12 cellular contexts compared by ENCODE assay signal in the genomic region with DNA sequence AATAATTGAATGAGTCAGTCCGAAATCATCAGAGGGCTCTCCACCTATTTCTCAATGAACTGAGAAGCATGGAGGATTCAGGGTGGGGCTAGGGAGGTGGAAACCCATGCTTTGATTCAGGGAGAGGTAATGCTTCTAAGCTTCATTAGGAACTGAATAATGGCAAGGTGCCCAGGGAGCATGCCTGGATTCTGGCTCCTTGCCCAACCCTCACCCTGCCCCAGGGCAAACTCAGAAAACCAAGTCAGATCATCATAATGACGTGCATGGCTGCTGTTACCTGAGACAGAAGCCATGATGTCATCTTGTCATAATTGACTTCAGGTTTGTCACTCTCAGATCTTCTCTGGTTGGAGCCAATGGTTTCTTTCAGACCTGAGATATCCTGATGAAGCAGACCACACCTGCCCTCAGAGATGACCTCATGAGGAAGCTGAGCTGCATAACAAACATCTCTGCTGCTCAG.
DNase-seq lines count a peak whose midpoint lies in the region; ATAC-seq, FAIRE-seq and TF ChIP-seq lines count a peak whose summit lies in the region.
"Had no signal": no experiment of that assay in that cellular context is flagged by ENCODE, and none has a peak within 500 bp of the region (broad histone marks: within the 10 kb centered on the region; RNA-seq: fewer than 3 reads in every experiment).

No MANE protein-coding gene starts in this region.

- H3K9me3 ChIP-seq in MM.1S (replicated peaks; ENCODE audit: insufficient read depth, low read length) (no peaks in the 10 kb centered on the region), HepG2 (ENCODE audit: low read length) (no peaks in the 10 kb centered on the region)

- CTCF ChIA-PET in HepG2 (lab: Yijun Ruan, JAX; ENCODE audit: low intra/inter-chr PET ratio, low total read pairs) = no interaction called here

- no peak overlapping the region for H2AFZ ChIP-seq in MM.1S (ENCODE audit: low read length)
- H2AFZ ChIP-seq in HepG2 (ENCODE audit: low read length) = no peak overlapping the region

- H4K20me1 ChIP-seq in MM.1S (ENCODE audit: insufficient read depth, low read length) = no peaks in the 10 kb centered on the region
- no peaks in the 10 kb centered on the region for H4K20me1 ChIP-seq in HepG2 (ENCODE audit: insufficient read depth, low read length)

- H3K4me2 ChIP-seq in MM.1S (ENCODE audit: low read depth, low read length) (no peak overlapping the region), HepG2 (ENCODE audit: low read depth, low read length) (no peak overlapping the region)

- DNase-seq in DMS79 (lab: John Stamatoyannopoulos, UW) = peak; percentile 85
- peak; percentile 15 for DNase-seq in MM.1S
- DNase-seq in T1000 (lab: John Stamatoyannopoulos, UW) = peak; percentile 84
- DNase-seq in HepG2 (ENCODE audit: low spot score) = no peak
- DNase-seq in D341Med (ENCODE audit: low spot score) = no peak
- no peak for DNase-seq in progenitor cell of endocrine pancreas (ENCODE audit: low spot score, unreplicated experiment)
- DNase-seq: activated CD8-positive, alpha-beta memory T cell treated with anti-CD3 and anti-CD28 coated beads, Interleukin-2, amount 50 U/mL, for 4 hours had no signal

- peaks cover 2% of the 10 kb centered on the region for H3K4me1 Mint-ChIP-seq in progenitor cell of endocrine pancreas (ENCODE audit: low read depth)

- no peak for TF ChIP-seq POLR2A in HepG2 (IDR thresholded peaks at IDR 0.05; ENCODE audit: insufficient read depth in 1 of 2, low read depth in 2 of 2, low read length in 2 of 2)

- in situ Hi-C loops in HepG2 (cut with HindIII; ENCODE audit: extremely low pct_ligation_motif_present, low pct_unique_long_range_greater_than_20kb) = no loop called here

- BruUV-seq in HepG2 (replicated peaks; lab: Mats Ljungman, UMichigan) = no TSS peak

- H3K4me1 ChIP-seq in MM.1S (ENCODE audit: low read length) = peaks cover 15% of the 10 kb centered on the region
- no peaks in the 10 kb centered on the region for H3K4me1 ChIP-seq in HepG2 (ENCODE audit: insufficient read depth, low read length)

- H3K4me3 Mint-ChIP-seq in progenitor cell of endocrine pancreas (ENCODE audit: low read depth) = no peak overlapping the region
- H3K4me3 Mint-ChIP-seq: stimulated activated naive CD8-positive, alpha-beta T cell treated with anti-CD3 and anti-CD28 coated beads, Interleukin-15, Interleukin-2, amounts not matched to agents 100 ng/mL and 50 ng/mL, for 24 hours had no signal

- H3K36me3 ChIP-seq in MM.1S (replicated peaks; ENCODE audit: insufficient read depth, low read length) (no peaks in the 10 kb centered on the region), HepG2 (replicated peaks in 1 of 2; ENCODE audit: control insufficient read depth in 1 of 2, insufficient read depth in 2 of 2, low read length in 2 of 2) (no peaks in the 10 kb centered on the region)

- POLR2A ChIA-PET in HepG2 (lab: Yijun Ruan, JAX) = no interaction called here

- H3K4me3 ChIP-seq in MM.1S (ENCODE audit: low read length) (no peak overlapping the region), HepG2 (replicated peaks in 1 of 3; ENCODE audit: insufficient read depth in 1 of 3, low read depth in 2 of 3, low read length in 3 of 3) (no peak overlapping the region)

- no peaks in the 10 kb centered on the region for H3K79me2 ChIP-seq in MM.1S (ENCODE audit: low read length)
- no peaks in the 10 kb centered on the region for H3K79me2 ChIP-seq in HepG2 (ENCODE audit: insufficient read depth, low read length)

- H3F3A ChIP-seq in MM.1S (ENCODE audit: insufficient read depth, low read length) = no peaks in the 10 kb centered on the region

- H3K9me2 ChIP-seq in MM.1S (replicated peaks; ENCODE audit: insufficient read depth, low read length) = no peaks in the 10 kb centered on the region

- TF ChIP-seq CTCF in MM.1S (IDR thresholded peaks at IDR 0.05; ENCODE audit: low read length) (no peak), HepG2 (CRISPR knock-in tag; IDR thresholded peaks at IDR 0.05) (no peak), progenitor cell of endocrine pancreas (IDR thresholded peaks at IDR 0.05; ENCODE audit: unreplicated experiment) (no peak)

- no peaks in the 10 kb centered on the region for H3K27me3 Mint-ChIP-seq in progenitor cell of endocrine pancreas
- H3K27me3 Mint-ChIP-seq: stimulated activated naive CD8-positive, alpha-beta T cell treated with anti-CD3 and anti-CD28 coated beads, Interleukin-15, Interleukin-2, amounts not matched to agents 100 ng/mL and 50 ng/mL, for 24 hours had no signal

- H3K27me3 ChIP-seq in MM.1S (replicated peaks; ENCODE audit: insufficient read depth, low read length) (no peaks in the 10 kb centered on the region), HepG2 (ENCODE audit: control insufficient read depth in 1 of 2, insufficient read depth in 2 of 2, low read length in 2 of 2) (no peaks in the 10 kb centered on the region)

- H3K27ac ChIP-seq in MM.1S (ENCODE audit: low read length) = no peak overlapping the region
- H3K27ac ChIP-seq in HepG2 (ENCODE audit: extremely low read length, insufficient read depth, low read length) = no peak overlapping the region

- WGBS in HepG2 (ENCODE audit: low lambda C conversion rate) = 68% methylated on average over 2 of the region's 2 CpGs

- ATAC-seq in HepG2 = no peak
- ATAC-seq in GM19467 (IDR thresholded peaks at IDR 0.05; ENCODE audit: unreplicated experiment) = no peak
- no peak for ATAC-seq in GM18502 (IDR thresholded peaks at IDR 0.05; ENCODE audit: poor library complexity, unreplicated experiment)

- no peak for TF ChIP-seq RAD21 in HepG2 (CRISPR knock-in tag; IDR thresholded peaks at IDR 0.05)

- H3K9me3 Mint-ChIP-seq in progenitor cell of endocrine pancreas (ENCODE audit: low read depth) = no peaks in the 10 kb centered on the region
- H3K9me3 Mint-ChIP-seq: stimulated activated naive CD8-positive, alpha-beta T cell treated with anti-CD3 and anti-CD28 coated beads, Interleukin-15, Interleukin-2, amounts not matched to agents 100 ng/mL and 50 ng/mL, for 24 hours had no signal

- intact Hi-C loops in HepG2 (cut with micrococcal nuclease; ENCODE audit: unreplicated experiment) = no loop called here

- H3K9ac ChIP-seq in MM.1S (ENCODE audit: low read length) = no peak overlapping the region
- no peak overlapping the region for H3K9ac ChIP-seq in HepG2 (ENCODE audit: insufficient read depth, low read depth, low read length)

- no peak for TF ChIP-seq EP300 in HepG2 (IDR thresholded peaks at IDR 0.05; ENCODE audit: low read depth in 2 of 2, low read length in 2 of 2)
- no peak for TF ChIP-seq EP300 in HepG2 (CRISPR knock-in tag; IDR thresholded peaks at IDR 0.05; ENCODE audit: borderline replicate concordance)

- H3K27ac Mint-ChIP-seq in progenitor cell of endocrine pancreas = no peak overlapping the region
- H3K27ac Mint-ChIP-seq: stimulated activated naive CD8-positive, alpha-beta T cell treated with anti-CD3 and anti-CD28 coated beads, Interleukin-15, Interleukin-2, amounts not matched to agents 100 ng/mL and 50 ng/mL, for 24 hours had no signal

- no peak for FAIRE-seq in HepG2 (lab: Jason Lieb, UNC)
- FAIRE-seq: endometrium, GM12892 had no signal

- H3K36me3 Mint-ChIP-seq in progenitor cell of endocrine pancreas (ENCODE audit: insufficient read depth) = no peaks in the 10 kb centered on the region

TF ChIP-seq in HepG2, 621 proteins besides CTCF, POLR2A, EP300 and RAD21:
- TF ChIP-seq IRF2 (CRISPR knock-in tag; IDR thresholded peaks at IDR 0.05) (no peak), KLF11 (CRISPR knock-in tag; IDR thresholded peaks at IDR 0.05) (no peak), ATF7 (IDR thresholded peaks at IDR 0.05) (peak; percentile 47), ATF7 (CRISPR knock-in tag; IDR thresholded peaks at IDR 0.05) (no peak), CREB1 (IDR thresholded peaks at IDR 0.05) (peak; percentile 63), CREB1 (CRISPR knock-in tag; IDR thresholded peaks at IDR 0.05) (no peak)

Comparison
In these comparisons a context has a peak if more than half of its experiments do, and no peak if none do; other contexts are left out.
1. DNase-seq: peak in DMS79 (single experiment), MM.1S (single experiment) and T1000 (single experiment); none in HepG2 (single experiment), D341Med (single experiment) and progenitor cell of endocrine pancreas (single experiment).